ENCODE assay signal across 1 cellular context in genomic region chr16:27242398-27242797, GRCh38.
TF ChIP-seq lines count a peak whose summit lies in the region.

No MANE protein-coding gene starts in this region.

TF ChIP-seq in GM12878, 131 proteins besides CTCF, POLR2A, EP300 and RAD21 (continued from another document):
- TF ChIP-seq RCOR1 (conservative IDR thresholded peaks at IDR 0.05; ENCODE audit: low read depth, low read length), result no peak
